In the genomic region with DNA sequence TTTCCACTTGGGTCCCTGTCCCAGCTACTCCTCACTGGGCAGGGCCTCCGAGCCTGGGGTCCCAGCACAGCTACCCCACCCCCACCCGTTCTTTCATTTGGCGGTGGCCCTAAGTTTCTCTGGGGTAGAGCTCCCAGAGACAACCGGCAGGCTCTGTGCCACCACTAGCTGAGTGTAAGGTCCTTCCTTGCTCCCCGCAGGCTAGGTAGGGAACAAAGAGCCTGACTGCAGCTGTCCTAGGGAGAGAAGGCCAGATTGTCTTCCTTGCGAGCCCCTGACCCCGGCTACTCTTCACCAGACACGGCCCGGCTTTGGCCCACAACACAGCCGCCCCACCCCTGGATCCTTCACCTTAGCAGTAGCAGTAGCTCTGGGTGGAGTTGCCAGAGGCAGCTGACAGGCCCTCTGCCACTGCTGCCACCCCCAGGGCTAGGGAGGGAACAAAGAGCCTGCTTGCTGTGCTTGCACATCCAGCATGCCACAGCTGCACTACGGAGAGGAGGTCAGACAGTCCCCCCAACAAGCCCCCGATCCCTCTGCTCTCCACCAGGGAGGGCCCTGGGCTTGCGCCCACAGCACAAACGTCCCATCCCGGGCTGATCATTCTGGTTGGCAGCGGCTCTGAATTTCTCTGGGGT, we compare ENCODE assay signal across 17 cellular contexts. TPM values are rescaled to one million over a fixed set of nuclear protein-coding genes. Genes with fewer than 3 reads are reported as not detected.
DNase-seq lines count a peak whose midpoint lies in the region; ATAC-seq, FAIRE-seq and TF ChIP-seq lines count a peak whose summit lies in the region.
"Not testable (repeated sequence)": the region's sequence is repeated elsewhere in the genome, so short reads cannot be mapped to it uniquely, and the experiment has no call there.
"Had no signal": no experiment of that assay in that cellular context is flagged by ENCODE, and none has a peak within 500 bp of the region (broad histone marks: within the 10 kb centered on the region; RNA-seq: fewer than 3 reads in every experiment).

No MANE protein-coding gene starts in this region.

- not testable (repeated sequence) for H3K4me3 ChIP-seq in PC-3 (ENCODE audit: low read length); kidney (ENCODE audit: low read length in 2 of 2)

- CTCF ChIA-PET in PC-3 (lab: Charles Lee) = not testable (repeated sequence)

- FAIRE-seq in kidney (lab: Jason Lieb, UNC) = not testable (repeated sequence)

- not testable (repeated sequence) for H3K9me2 ChIP-seq in PC-3 (replicated peaks; ENCODE audit: low read length)

- H3K4me2 ChIP-seq in PC-3 (ENCODE audit: low read length) = not testable (repeated sequence)

- not testable (repeated sequence) for H3K27ac ChIP-seq in PC-3 (ENCODE audit: low read length); kidney (ENCODE audit: low read depth in 2 of 2, low read length in 2 of 2)

- H2AFZ ChIP-seq in PC-3 (ENCODE audit: low read length) = not testable (repeated sequence)

- not testable (repeated sequence) for TF ChIP-seq CTCF in PC-3 (conservative IDR thresholded peaks at IDR 0.05; ENCODE audit: low read depth, low read length); kidney (IDR thresholded peaks at IDR 0.05; ENCODE audit: borderline replicate concordance, extremely low read depth, insufficient read depth)

- H3K9me3 Mint-ChIP-seq in activated T-cell treated with anti-CD3 and anti-CD28 coated beads, Interleukin-2, amount 50 U/mL, for 4 hours = not testable (repeated sequence)

- not testable (repeated sequence) for H3F3A ChIP-seq in PC-3 (ENCODE audit: low read length, unreplicated experiment)

- not testable (repeated sequence) for DNase-seq in PC-3; activated T-cell treated with anti-CD3 and anti-CD28 coated beads, Interleukin-2, amount 50 U/mL, for 4 hours
- peak; percentile 19 for DNase-seq in kidney

- not testable (repeated sequence) for H4K20me1 ChIP-seq in PC-3 (ENCODE audit: low read length)

- not testable (repeated sequence) for H3K4me1 Mint-ChIP-seq in activated T-cell treated with anti-CD3 and anti-CD28 coated beads, Interleukin-2, amount 50 U/mL, for 4 hours (ENCODE audit: low read depth)

- not testable (repeated sequence) for H3K4me3 Mint-ChIP-seq in activated T-cell treated with anti-CD3 and anti-CD28 coated beads, Interleukin-2, amount 50 U/mL, for 4 hours

- not testable (repeated sequence) for H3K9me3 ChIP-seq in PC-3 (ENCODE audit: low read length); kidney (ENCODE audit: control insufficient read depth in 1 of 2, low read length in 2 of 2)

- not testable (repeated sequence) for H3K27me3 Mint-ChIP-seq in activated T-cell treated with anti-CD3 and anti-CD28 coated beads, Interleukin-2, amount 50 U/mL, for 4 hours (ENCODE audit: low read depth)

- H3K36me3 ChIP-seq in PC-3 (ENCODE audit: low read depth, low read length); kidney (ENCODE audit: control insufficient read depth in 1 of 2, insufficient read depth in 2 of 2, low read length in 2 of 2): not testable (repeated sequence)

- not testable (repeated sequence) for BruUV-seq in PC-3 (replicated peaks; lab: Mats Ljungman, UMichigan)

- H3K36me3 Mint-ChIP-seq in activated T-cell treated with anti-CD3 and anti-CD28 coated beads, Interleukin-2, amount 50 U/mL, for 4 hours (ENCODE audit: insufficient read depth) = not testable (repeated sequence)

- peak; percentile 34 for ATAC-seq in GM18498 (IDR thresholded peaks at IDR 0.05; ENCODE audit: unreplicated experiment)
- ATAC-seq in GM19043 (IDR thresholded peaks at IDR 0.05; ENCODE audit: low read depth, unreplicated experiment) = peak; percentile 18
- peak; percentile 11 for ATAC-seq in GM21619 (IDR thresholded peaks at IDR 0.05; ENCODE audit: unreplicated experiment)
- peak; percentile 29 for ATAC-seq in HG03066 (IDR thresholded peaks at IDR 0.05; ENCODE audit: low read depth, unreplicated experiment)
- ATAC-seq in PC-3 = peak; percentile 27; the same call in 1 of the 2 replicates
- ATAC-seq in activated T-cell treated with anti-CD3 and anti-CD28 coated beads, Interleukin-2, amount 50 U/mL, for 4 hours = peak; percentile 71 to 78

- H3K27me3 ChIP-seq in PC-3 (ENCODE audit: low read length) = not testable (repeated sequence)

- not testable (repeated sequence) for H3K9ac ChIP-seq in PC-3 (ENCODE audit: low read length); kidney (ENCODE audit: low read length in 2 of 2)

- H3K4me1 ChIP-seq in PC-3 (ENCODE audit: insufficient read depth, low read length); kidney (ENCODE audit: control insufficient read depth in 1 of 2, insufficient read depth in 1 of 2, low read depth in 1 of 2, low read length in 2 of 2): not testable (repeated sequence)

- POLR2A ChIA-PET in PC-3 (lab: Charles Lee; ENCODE audit: unreplicated experiment) = not testable (repeated sequence)

- intact Hi-C loops in PC-3 (cut with micrococcal nuclease); kidney (cut with DNase I): not testable (repeated sequence)

- not testable (repeated sequence) for H3K79me2 ChIP-seq in PC-3 (ENCODE audit: low read length)

RNA-seq across cellular contexts. Expression of a gene that starts 18.4 kb away (rescaled TPM):
- not detected in 2 replicates for total RNA-seq in PC-3 (2014; rRNA removed)
- total RNA-seq in activated T-cell treated with anti-CD3 and anti-CD28 coated beads, Interleukin-2, amount 50 U/mL, for 4 hours = not detected
- not detected for total RNA-seq in kidney
- polyA plus RNA-seq in kidney (ENCODE audit: insufficient read depth, low read depth, low replicate concordance) = not detected
- total RNA-seq: cerebellum; gastrocnemius medialis; H4; lung microvascular endothelial cell; mucosa of gallbladder; neural crest cell; pancreas; T-helper 1 cell treated with Interleukin-12 subunit alpha and Interleukin-12 subunit beta and Interleukin-4 antibody, amounts not matched to agents 30 ng/mL and 1 ng/mL, for 36 hours had no signal
- polyA plus RNA-seq: IgD-negative memory B cell, pancreas, small intestine had no signal

Comparison
In these comparisons a context has a peak if more than half of its experiments do, and no peak if none do; other contexts are left out.
1. ATAC-seq: peak in every context shown above with its lines; median percentile 74 in activated T-cell treated with anti-CD3 and anti-CD28 coated beads, Interleukin-2, amount 50 U/mL, for 4 hours; 34 in GM18498; 29 in HG03066; 27 in PC-3; 18 in GM19043; 11 in GM21619.